12 cellular contexts compared by ENCODE assay signal in the genomic region with DNA sequence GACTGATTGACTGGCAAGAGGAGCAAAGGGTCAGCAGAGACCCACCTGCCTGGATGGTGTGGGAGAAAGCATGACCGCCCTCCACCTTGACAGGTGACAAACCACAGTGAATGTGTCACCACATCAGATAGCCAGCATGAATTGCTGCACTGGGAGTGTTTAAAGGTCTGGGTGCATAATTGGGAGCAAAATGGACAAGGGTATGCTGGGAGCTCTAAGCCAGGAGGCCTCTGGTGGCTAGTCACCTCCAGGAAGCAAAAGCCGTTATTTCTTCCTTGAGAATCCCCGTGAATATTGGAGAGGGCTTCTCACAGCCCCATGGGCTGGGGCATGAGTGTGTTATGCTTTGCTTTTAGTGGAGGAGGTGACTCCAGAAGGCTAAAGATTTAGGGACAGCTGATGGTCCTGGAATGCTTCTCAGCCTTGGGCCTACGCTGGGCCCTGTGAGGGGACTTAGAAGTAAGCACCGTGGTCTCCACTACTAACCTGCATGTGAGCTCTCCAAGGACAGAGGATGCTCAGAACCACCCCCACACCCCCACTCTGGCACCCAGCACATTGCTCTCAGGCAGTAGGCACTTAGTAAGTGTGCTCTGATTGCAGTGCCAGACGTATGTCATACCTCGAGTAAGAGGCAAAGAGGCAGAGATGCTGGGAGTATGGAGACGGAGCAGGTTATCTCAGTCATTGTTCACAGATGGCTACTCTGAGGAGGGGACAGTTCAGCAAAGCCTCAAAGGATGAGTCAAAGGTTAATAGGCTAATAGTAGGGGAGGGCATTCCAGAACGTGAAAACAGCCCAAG. TPM values are rescaled to one million over a fixed set of nuclear protein-coding genes. Genes with fewer than 3 reads are reported as not detected.
A peak's percentile ranks its signal among the peaks of the same experiment; 100 is the strongest.
DNase-seq lines count a peak whose midpoint lies in the region; ATAC-seq and TF ChIP-seq lines count a peak whose summit lies in the region.
"Had no signal": no experiment of that assay in that cellular context is flagged by ENCODE, and none has a peak within 500 bp of the region (broad histone marks: within the 10 kb centered on the region; RNA-seq: fewer than 3 reads in every experiment).

No MANE protein-coding gene starts in this region.

- peaks cover 30% of the 10 kb centered on the region for H3K4me1 Mint-ChIP-seq in T-helper 2 cell treated with Interferon-gamma antibody and Interleukin-4, amounts not matched to agents 5 μg/mL and 100 μg/mL, for 36 hours (ENCODE audit: low read depth)
- peaks cover 41% of the 10 kb centered on the region for H3K4me1 Mint-ChIP-seq in activated CD8-positive, alpha-beta T cell treated with anti-CD3 and anti-CD28 coated beads for 36 hours (ENCODE audit: low read depth)
- peaks cover 26% of the 10 kb centered on the region for H3K4me1 Mint-ChIP-seq in nephron progenitor cell

- H3K4me3 Mint-ChIP-seq in T-helper 2 cell treated with Interferon-gamma antibody and Interleukin-4, amounts not matched to agents 5 μg/mL and 100 μg/mL, for 36 hours: no peak overlapping the region
- no peak overlapping the region for H3K4me3 Mint-ChIP-seq in activated CD8-positive, alpha-beta T cell treated with anti-CD3 and anti-CD28 coated beads for 36 hours
- no peak overlapping the region for H3K4me3 Mint-ChIP-seq in nephron progenitor cell

- POLR2A ChIA-PET in activated CD8-positive, alpha-beta T cell treated with anti-CD3 and anti-CD28 coated beads for 36 hours (lab: Charles Lee): interaction anchor here (0.6 to 36.6 kb wide), 8 partner anchors 23 to 248 kb away, joined by 3 to 1641 read pairs (median 10); a partner anchor contains a TSS

- H3K27ac Mint-ChIP-seq in T-helper 2 cell treated with Interferon-gamma antibody and Interleukin-4, amounts not matched to agents 5 μg/mL and 100 μg/mL, for 36 hours: peak overlapping the region; percentile 53
- peak overlapping the region; percentile 55 for H3K27ac Mint-ChIP-seq in activated CD8-positive, alpha-beta T cell treated with anti-CD3 and anti-CD28 coated beads for 36 hours
- no peak overlapping the region for H3K27ac Mint-ChIP-seq in nephron progenitor cell

- intact Hi-C loops in activated CD8-positive, alpha-beta T cell treated with anti-CD3 and anti-CD28 coated beads for 36 hours (cut with micrococcal nuclease): loop anchor here (10.0 kb wide), 2 partner anchors 225 to 395 kb away; no protein-coding TSS in a partner anchor

- H3K27me3 Mint-ChIP-seq in T-helper 2 cell treated with Interferon-gamma antibody and Interleukin-4, amounts not matched to agents 5 μg/mL and 100 μg/mL, for 36 hours (ENCODE audit: low read depth): peaks cover 4% of the 10 kb centered on the region
- H3K27me3 Mint-ChIP-seq in activated CD8-positive, alpha-beta T cell treated with anti-CD3 and anti-CD28 coated beads for 36 hours: no peaks in the 10 kb centered on the region
- peaks cover 18% of the 10 kb centered on the region for H3K27me3 Mint-ChIP-seq in nephron progenitor cell (ENCODE audit: low read depth, poor library complexity)

- no peak for DNase-seq in T-helper 2 cell treated with Interferon-gamma antibody and Interleukin-4, amounts not matched to agents 5 μg/mL and 100 μg/mL, for 36 hours (ENCODE audit: low spot score)
- DNase-seq in T-helper 2 cell (no peak), islet precursor cell (peak; percentile 80), SKM-1 (lab: John Stamatoyannopoulos, UW; ENCODE audit: unreplicated experiment) (no peak), nephron progenitor cell (no peak)
- DNase-seq in activated CD8-positive, alpha-beta T cell treated with anti-CD3 and anti-CD28 coated beads for 36 hours: peak; percentile 35
- DNase-seq in stimulated activated naive CD8-positive, alpha-beta T cell treated with anti-CD3 and anti-CD28 coated beads, Interleukin-15, Interleukin-2, amounts not matched to agents 100 U/mL and 50 U/mL, for 24 hours: peak; percentile 20
- DNase-seq: foreskin melanocyte, NCI-H187 had no signal

- ATAC-seq in activated CD8-positive, alpha-beta T cell treated with anti-CD3 and anti-CD28 coated beads for 36 hours: no peak
- no peak for ATAC-seq in stimulated activated naive CD8-positive, alpha-beta T cell treated with anti-CD3 and anti-CD28 coated beads, Interleukin-15, Interleukin-2, amounts not matched to agents 100 U/mL and 50 U/mL, for 24 hours
- no peak for ATAC-seq in GM21825 (IDR thresholded peaks at IDR 0.05; ENCODE audit: unreplicated experiment)
- ATAC-seq: activated CD4-positive, CD25-positive, alpha-beta regulatory T cell treated with anti-CD3 and anti-CD28 coated beads, Interleukin-2, amount 50 U/mL, for 24 hours had no signal

- no peaks in the 10 kb centered on the region for H3K36me3 Mint-ChIP-seq in T-helper 2 cell treated with Interferon-gamma antibody and Interleukin-4, amounts not matched to agents 5 μg/mL and 100 μg/mL, for 36 hours (ENCODE audit: low read depth)
- H3K36me3 Mint-ChIP-seq in activated CD8-positive, alpha-beta T cell treated with anti-CD3 and anti-CD28 coated beads for 36 hours (ENCODE audit: low read depth): no peaks in the 10 kb centered on the region
- H3K36me3 Mint-ChIP-seq in nephron progenitor cell (ENCODE audit: low read depth): no peaks in the 10 kb centered on the region

- no peak for TF ChIP-seq CTCF in activated CD8-positive, alpha-beta T cell treated with anti-CD3 and anti-CD28 coated beads for 36 hours (IDR thresholded peaks at IDR 0.05)
- no peak for TF ChIP-seq CTCF in nephron progenitor cell (IDR thresholded peaks at IDR 0.05)

- CTCF ChIA-PET in activated CD8-positive, alpha-beta T cell treated with anti-CD3 and anti-CD28 coated beads for 36 hours (lab: Charles Lee): interaction anchor here (0.6 to 13.9 kb wide), 24 partner anchors 12 to 320 kb away, joined by 3 to 342 read pairs (median 11); no protein-coding TSS in a partner anchor

- no peaks in the 10 kb centered on the region for H3K9me3 Mint-ChIP-seq in T-helper 2 cell treated with Interferon-gamma antibody and Interleukin-4, amounts not matched to agents 5 μg/mL and 100 μg/mL, for 36 hours
- no peaks in the 10 kb centered on the region for H3K9me3 Mint-ChIP-seq in activated CD8-positive, alpha-beta T cell treated with anti-CD3 and anti-CD28 coated beads for 36 hours
- H3K9me3 Mint-ChIP-seq in nephron progenitor cell: no peaks in the 10 kb centered on the region

RNA-seq across cellular contexts. Expression of a gene that starts 9.1 kb away (rescaled TPM):
- 100 to 1,000 TPM; 121 to 128 TPM for total RNA-seq in activated CD8-positive, alpha-beta T cell treated with anti-CD3 and anti-CD28 coated beads for 36 hours

RNA-seq across cellular contexts. Expression of a gene that starts 43.7 kb away (rescaled TPM):
- total RNA-seq in activated CD8-positive, alpha-beta T cell treated with anti-CD3 and anti-CD28 coated beads for 36 hours: 1 to 10 TPM; 1.6 to 1.7 TPM
- total RNA-seq: lung microvascular endothelial cell had no signal

RNA-seq across cellular contexts. Expression of a gene that starts 57.1 kb away (rescaled TPM):
- total RNA-seq in activated CD8-positive, alpha-beta T cell treated with anti-CD3 and anti-CD28 coated beads for 36 hours: 10 to 100 TPM; 46.4 to 48.9 TPM

Comparison
In these comparisons a context has a peak if more than half of its experiments do, and no peak if none do; other contexts are left out.
1. DNase-seq: peak in activated CD8-positive, alpha-beta T cell treated with anti-CD3 and anti-CD28 coated beads for 36 hours (single experiment), islet precursor cell (single experiment) and stimulated activated naive CD8-positive, alpha-beta T cell treated with anti-CD3 and anti-CD28 coated beads, Interleukin-15, Interleukin-2, amounts not matched to agents 100 U/mL and 50 U/mL, for 24 hours (single experiment); none in T-helper 2 cell treated with Interferon-gamma antibody and Interleukin-4, amounts not matched to agents 5 μg/mL and 100 μg/mL, for 36 hours (single experiment), T-helper 2 cell (0 of 5), SKM-1 (single experiment) and nephron progenitor cell (single experiment).